23 cellular contexts compared by ENCODE assay signal in genomic region chrX:43974736-43975135, GRCh38. TPM values are rescaled to one million over a fixed set of nuclear protein-coding genes. Genes with fewer than 3 reads are reported as not detected.
DNase-seq lines count a peak whose midpoint lies in the region; ATAC-seq, FAIRE-seq and TF ChIP-seq lines count a peak whose summit lies in the region.
"Had no signal": no experiment of that assay in that cellular context is flagged by ENCODE, and none has a peak within 500 bp of the region (broad histone marks: within the 10 kb centered on the region; RNA-seq: fewer than 3 reads in every experiment).

No MANE protein-coding gene starts in this region.

- H3K4me1 Mint-ChIP-seq in neural crest cell = peaks cover 30% of the 10 kb centered on the region

- 80 to 90% methylated on average over 2 of the region's 2 CpGs for WGBS in GM23248 (ENCODE audit: low coverage in 1 of 2, low lambda C conversion rate in 2 of 2, missing lambda C conversion rate in 2 of 2), 2 experiments
- 83% methylated on average over 2 of the region's 2 CpGs; no CpG with 5 or more reads in 1 of the 2 donors for WGBS in transverse colon (ENCODE audit: low coverage in 1 of 2), 2 donors

- CTCF ChIA-PET in PC-3 (lab: Charles Lee) (no interaction called here), endothelial cell of umbilical vein (lab: Charles Lee) (no interaction called here)

- BruUV-seq in PC-3 (replicated peaks; lab: Mats Ljungman, UMichigan) (no TSS peak), endothelial cell of umbilical vein (replicated peaks; lab: Mats Ljungman, UMichigan) (no TSS peak)

- H3K9me1 ChIP-seq in endothelial cell of umbilical vein (replicated peaks; ENCODE audit: control insufficient read depth, extremely low read depth, insufficient read depth, low read length) = no peaks in the 10 kb centered on the region

- ATAC-seq in PC-3 (no peak), GM18511 (IDR thresholded peaks at IDR 0.05; ENCODE audit: unreplicated experiment) (no peak), mucosa of descending colon (no peak)
- ATAC-seq: A549; CD8-positive, alpha-beta T cell had no signal

- H3K9me3 Mint-ChIP-seq in neural crest cell = no peaks in the 10 kb centered on the region
- H3K9me3 Mint-ChIP-seq: CD8-positive, alpha-beta T cell; HFFc6 had no signal

- TF ChIP-seq POLR2A in endothelial cell of umbilical vein (IDR thresholded peaks at IDR 0.05; ENCODE audit: low read depth, low read length) (no peak), transverse colon (IDR thresholded peaks at IDR 0.05) (no peak)

- H3K9me3 ChIP-seq in GM23248 (ENCODE audit: low read depth) (no peaks in the 10 kb centered on the region), PC-3 (ENCODE audit: low read length) (no peaks in the 10 kb centered on the region), endothelial cell of umbilical vein (replicated peaks; ENCODE audit: control insufficient read depth, insufficient read depth, low read length) (no peaks in the 10 kb centered on the region), transverse colon (no peaks in the 10 kb centered on the region), mucosa of descending colon (no peaks in the 10 kb centered on the region)
- H3K9me3 ChIP-seq: A549, BE2C, HAP-1 had no signal

- dilution Hi-C loops in endothelial cell of umbilical vein (cut with MboI; ENCODE audit: extremely low pct_ligation_motif_present, low sequenced_read_pairs) = no loop called here

- H3K27me3 ChIP-seq in GM23248 (replicated peaks; ENCODE audit: insufficient read depth) (no peaks in the 10 kb centered on the region), PC-3 (ENCODE audit: low read length) (no peaks in the 10 kb centered on the region), endothelial cell of umbilical vein (ENCODE audit: control insufficient read depth in 2 of 2, insufficient read depth in 2 of 2, low read length in 2 of 2) (no peaks in the 10 kb centered on the region), transverse colon (no peaks in the 10 kb centered on the region)
- H3K27me3 ChIP-seq: BE2C had no signal

- TF ChIP-seq CTCF in PC-3 (conservative IDR thresholded peaks at IDR 0.05; ENCODE audit: low read depth, low read length) = no peak
- no peak for TF ChIP-seq CTCF in endothelial cell of umbilical vein (IDR thresholded peaks at IDR 0.05; ENCODE audit: extremely low read depth in 1 of 2, insufficient read depth in 1 of 2, low read depth in 1 of 2, low read length in 2 of 2)
- TF ChIP-seq CTCF in neural crest cell (conservative IDR thresholded peaks at IDR 0.05) = no peak
- TF ChIP-seq CTCF in transverse colon (IDR thresholded peaks at IDR 0.05) = no peak
- no peak for TF ChIP-seq CTCF in mucosa of descending colon (IDR thresholded peaks at IDR 0.05)

- H3K27ac ChIP-seq in GM23248 = no peak overlapping the region
- peak overlapping the region; percentile 37 for H3K27ac ChIP-seq in PC-3 (ENCODE audit: low read length)
- no peak overlapping the region for H3K27ac ChIP-seq in endothelial cell of umbilical vein (ENCODE audit: insufficient read depth, low read depth, low read length)
- H3K27ac ChIP-seq in transverse colon = no peak overlapping the region
- H3K27ac ChIP-seq: A549, C4-2B had no signal

- H2AFZ ChIP-seq in GM23248 (no peak overlapping the region), PC-3 (ENCODE audit: low read length) (no peak overlapping the region), endothelial cell of umbilical vein (ENCODE audit: low read depth, low read length) (no peak overlapping the region)

- H3K9me2 ChIP-seq in GM23248 (ENCODE audit: insufficient read depth) (no peaks in the 10 kb centered on the region), PC-3 (replicated peaks; ENCODE audit: low read length) (no peaks in the 10 kb centered on the region)

- H3K79me2 ChIP-seq in GM23248 (ENCODE audit: insufficient read depth) (no peaks in the 10 kb centered on the region), PC-3 (ENCODE audit: low read length) (no peaks in the 10 kb centered on the region), endothelial cell of umbilical vein (ENCODE audit: control insufficient read depth, insufficient read depth, low read length) (no peaks in the 10 kb centered on the region)

- peak overlapping the region; percentile 10 for H3K4me3 Mint-ChIP-seq in neural crest cell
- H3K4me3 Mint-ChIP-seq: CD8-positive, alpha-beta T cell had no signal

- H3K36me3 ChIP-seq in GM23248 (ENCODE audit: low read depth) (no peaks in the 10 kb centered on the region), PC-3 (ENCODE audit: low read depth, low read length) (no peaks in the 10 kb centered on the region), endothelial cell of umbilical vein (ENCODE audit: control insufficient read depth in 2 of 2, extremely low read depth in 1 of 2, insufficient read depth in 2 of 2, low read length in 2 of 2) (no peaks in the 10 kb centered on the region), transverse colon (no peaks in the 10 kb centered on the region), mucosa of descending colon (ENCODE audit: low read depth) (no peaks in the 10 kb centered on the region)
- H3K36me3 ChIP-seq: BE2C, HAP-1 had no signal

- H3K27ac Mint-ChIP-seq in neural crest cell (ENCODE audit: unreplicated experiment) = no peak overlapping the region
- H3K27ac Mint-ChIP-seq: CD8-positive, alpha-beta T cell; HFFc6 had no signal

- peaks cover under 1% of the 10 kb centered on the region for H3K36me3 Mint-ChIP-seq in neural crest cell (ENCODE audit: low read depth)
- H3K36me3 Mint-ChIP-seq: CD8-positive, alpha-beta T cell had no signal

- peak; percentile 76 for FAIRE-seq in endothelial cell of umbilical vein (lab: Jason Lieb, UNC)
- FAIRE-seq: A549, D721Med, GM12892, GM19239, H1 had no signal

- in situ Hi-C loops in GM23248 (cut with MboI) = loop anchor here (25.0 kb wide), 1 partner anchor 1088 kb away; no protein-coding TSS in a partner anchor
- in situ Hi-C loops in transverse colon (cut with MboI; ENCODE audit: low pct_ligation_motif_present in 1 of 4, low pct_unique_long_range_greater_than_20kb in 1 of 4, low sequenced_read_pairs in 3 of 4) = loop anchor here in 2 of 4 donors (25.0 kb wide), 2 partner anchors 1088 to 1213 kb away; no protein-coding TSS in a partner anchor

- no peak overlapping the region for H3K4me3 ChIP-seq in GM23248
- no peak overlapping the region; the same call in 1 of the 2 replicates for H3K4me3 ChIP-seq in PC-3 (ENCODE audit: low read length)
- H3K4me3 ChIP-seq in endothelial cell of umbilical vein (replicated peaks in 1 of 3; ENCODE audit: insufficient read depth in 1 of 3, low read depth in 1 of 3, low read length in 3 of 3) = no peak overlapping the region
- no peak overlapping the region for H3K4me3 ChIP-seq in transverse colon
- no peak overlapping the region for H3K4me3 ChIP-seq in mucosa of descending colon
- H3K4me3 ChIP-seq: A549, HAP-1 had no signal

- no peaks in the 10 kb centered on the region for H3K27me3 Mint-ChIP-seq in neural crest cell (ENCODE audit: low read depth)

- TF ChIP-seq EP300 in transverse colon (IDR thresholded peaks at IDR 0.05; ENCODE audit: low read depth) = no peak

- intact Hi-C loops in PC-3 (cut with micrococcal nuclease) = loop anchor here (5.0 kb wide), 2 partner anchors 53 to 268 kb away; no protein-coding TSS in a partner anchor
- intact Hi-C loops in endothelial cell of umbilical vein (cut with micrococcal nuclease) = loop anchor here (10.0 kb wide), 1 partner anchor 900 kb away; the partner anchor contains the start of gene KDM6A
- intact Hi-C loops in transverse colon (cut with DNase I; ENCODE audit: low total_unique reads) = no loop called here
- intact Hi-C loops in mucosa of descending colon (cut with DNase I, micrococcal nuclease) = no loop called here

- H3K4me1 ChIP-seq in GM23248 (ENCODE audit: insufficient read depth) = peaks cover 31% of the 10 kb centered on the region
- peaks cover 43% of the 10 kb centered on the region for H3K4me1 ChIP-seq in PC-3 (ENCODE audit: insufficient read depth, low read length)
- H3K4me1 ChIP-seq in endothelial cell of umbilical vein (ENCODE audit: control insufficient read depth, extremely low read depth, insufficient read depth, low read length) = peaks cover 12% of the 10 kb centered on the region
- peaks cover 0 to 2% (median 1%) of the 10 kb centered on the region in 4 donors for H3K4me1 ChIP-seq in transverse colon
- H3K4me1 ChIP-seq in mucosa of descending colon (ENCODE audit: low read depth) = peaks cover 4% of the 10 kb centered on the region
- H3K4me1 ChIP-seq: BE2C had no signal

- POLR2A ChIA-PET in PC-3 (lab: Charles Lee; ENCODE audit: unreplicated experiment) = interaction anchor here (0.5 to 0.6 kb wide), 2 partner anchors 24 to 795 kb away, joined by 6 to 12 read pairs; no protein-coding TSS in a partner anchor
- POLR2A ChIA-PET in endothelial cell of umbilical vein (lab: Charles Lee) = no interaction called here

- no peak overlapping the region for H3K9ac ChIP-seq in GM23248
- no peak overlapping the region for H3K9ac ChIP-seq in PC-3 (ENCODE audit: low read length)
- no peak overlapping the region for H3K9ac ChIP-seq in endothelial cell of umbilical vein (replicated peaks; ENCODE audit: extremely low read depth, insufficient read depth, low read length)

- no peaks in the 10 kb centered on the region for H3F3A ChIP-seq in GM23248 (ENCODE audit: insufficient read depth)
- no peaks in the 10 kb centered on the region for H3F3A ChIP-seq in PC-3 (ENCODE audit: low read length, unreplicated experiment)

- DNase-seq in GM23248 (peak; percentile 18), PC-3 (peak; percentile 16), endothelial cell of umbilical vein (ENCODE audit: low read depth, low spot score) (no peak), neural crest cell (ENCODE audit: low read depth, low spot score) (no peak), transverse colon (no peak), mucosa of descending colon (no peak)
- DNase-seq: BE2C; CD8-positive, alpha-beta T cell; COR-L47; DMS153; DMS79 treated with DMSO at 0.1 percent for 48 hours; EL; GDM1; HFFc6; IMR-90 had no signal

- no peak overlapping the region for H3K4me2 ChIP-seq in GM23248 (ENCODE audit: unreplicated experiment)
- peak overlapping the region; percentile 88 for H3K4me2 ChIP-seq in PC-3 (ENCODE audit: low read length)
- H3K4me2 ChIP-seq in endothelial cell of umbilical vein (ENCODE audit: insufficient read depth, low read length) = no peak overlapping the region

- H4K20me1 ChIP-seq in GM23248 (ENCODE audit: insufficient read depth) (no peaks in the 10 kb centered on the region), PC-3 (ENCODE audit: low read length) (no peaks in the 10 kb centered on the region), endothelial cell of umbilical vein (replicated peaks; ENCODE audit: control insufficient read depth, extremely low read depth, insufficient read depth, low read length) (no peaks in the 10 kb centered on the region)

RNA-seq across cellular contexts. Expression of gene NDP, which starts 1.5 kb away (rescaled TPM):
- 0.13 and 0.22 TPM in 2 replicates for total RNA-seq in GM23248 (2014; rRNA removed; shearing (Covaris generic))
- polyA plus RNA-seq in GM23248 (2016; fragmentation: Nextera tagmentation; extraction: Ambion mirVana) (0.42 and 0.79 TPM in 2 replicates), endothelial cell of umbilical vein (0.14 and 0.58 TPM in 2 replicates)
- total RNA-seq in PC-3 (2014; rRNA removed) (1.6 and 4.4 TPM in 2 replicates), endothelial cell of umbilical vein (0.60 TPM in 1 of 2 replicates, not detected in the other), neural crest cell (4.2 and 4.3 TPM in 2 replicates), transverse colon (under 1 TPM in 1 of 4 donors, not detected in 3; 0.27 TPM), mucosa of descending colon (not detected)
- polyA plus RNA-seq in endothelial cell of umbilical vein (2011; cell fraction: cytosol; rRNA removed) = 0.21 and 0.49 TPM in 2 replicates
- polyA plus RNA-seq in endothelial cell of umbilical vein (2011; cell fraction: nucleus; rRNA removed) = 0.10 and 0.20 TPM in 2 replicates
- polyA plus RNA-seq in endothelial cell of umbilical vein (2012) = 0.62 TPM in 1 of 2 replicates, not detected in the other
- polyA minus RNA-seq in endothelial cell of umbilical vein = not detected in 2 replicates
- not detected for polyA minus RNA-seq in endothelial cell of umbilical vein (2011; cell fraction: cytosol; rRNA and poly(A)+ RNA removed)
- not detected in 2 replicates for polyA minus RNA-seq in endothelial cell of umbilical vein (2011; cell fraction: nucleus; rRNA and poly(A)+ RNA removed)
- total RNA-seq: CD8-positive, alpha-beta T cell had no signal
- polyA plus RNA-seq: A549 had no signal

Comparison
In these comparisons a context has a peak if more than half of its experiments do, and no peak if none do; other contexts are left out.
1. DNase-seq: peak in GM23248 (single experiment) and PC-3 (single experiment); none in endothelial cell of umbilical vein (single experiment), neural crest cell (single experiment), transverse colon (single experiment) and mucosa of descending colon (0 of 3).
2. intact Hi-C loops: an anchor here in PC-3 (5.0 kb wide) and endothelial cell of umbilical vein (10.0 kb wide); none called in transverse colon and mucosa of descending colon.